In the genomic region with DNA sequence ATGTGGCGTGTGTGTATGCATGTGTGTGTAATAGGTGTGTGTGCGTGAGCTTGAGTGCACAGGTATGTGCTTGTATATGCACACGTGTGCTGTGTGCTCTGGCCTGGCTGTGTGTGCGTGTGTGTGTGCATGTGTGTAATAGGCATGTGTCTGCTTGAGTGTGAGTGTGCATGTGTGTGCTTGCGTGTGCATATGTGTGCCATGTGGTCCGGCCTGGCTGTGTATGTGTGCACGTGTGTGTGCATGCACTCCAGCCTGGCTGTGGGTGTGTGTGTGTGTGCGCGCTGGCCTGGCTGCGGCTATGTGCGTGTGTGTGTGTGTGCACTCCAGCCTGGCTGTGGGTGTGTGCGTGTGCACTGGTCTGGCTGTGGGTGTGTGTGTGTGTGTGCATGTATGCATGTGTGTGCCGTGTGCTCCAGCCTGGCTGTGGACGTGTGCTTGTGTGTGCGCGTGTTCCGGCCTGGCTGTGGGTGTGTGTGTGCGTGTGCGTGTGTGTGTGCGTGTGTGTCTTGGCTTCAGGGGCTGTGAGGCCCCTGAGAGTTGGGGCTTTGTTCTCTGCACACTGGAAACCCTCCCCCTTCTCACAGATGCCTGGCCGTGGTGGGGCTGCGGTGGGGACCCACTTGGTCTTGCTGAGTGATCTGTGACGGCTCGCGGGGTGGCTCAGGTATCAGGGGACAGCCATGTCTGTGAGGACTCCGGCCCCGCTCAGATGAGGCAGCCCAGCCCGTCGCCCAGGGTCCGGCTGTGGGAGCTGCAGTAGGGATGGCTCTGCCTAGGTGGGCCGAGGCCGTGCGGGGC, we compare ENCODE assay signal across 2 cellular contexts.
TF ChIP-seq lines count a peak whose summit lies in the region.

No MANE protein-coding gene starts in this region.

TF ChIP-seq in HEK293, 187 proteins besides CTCF, POLR2A, EP300 and RAD21 (continues in another document):
- no peak for TF ChIP-seq ZFP37 (tag by site-specific recombination; IDR thresholded peaks at IDR 0.05)
- TF ChIP-seq GLI2 (tag by site-specific recombination; IDR thresholded peaks at IDR 0.05; ENCODE audit: borderline replicate concordance, low read depth): no peak
- TF ChIP-seq ZNF248 (tag by site-specific recombination; IDR thresholded peaks at IDR 0.05): 0 out of 2 replicates have a peak, but pooled peaks have one; percentile 13
- TF ChIP-seq, protein P1, sequence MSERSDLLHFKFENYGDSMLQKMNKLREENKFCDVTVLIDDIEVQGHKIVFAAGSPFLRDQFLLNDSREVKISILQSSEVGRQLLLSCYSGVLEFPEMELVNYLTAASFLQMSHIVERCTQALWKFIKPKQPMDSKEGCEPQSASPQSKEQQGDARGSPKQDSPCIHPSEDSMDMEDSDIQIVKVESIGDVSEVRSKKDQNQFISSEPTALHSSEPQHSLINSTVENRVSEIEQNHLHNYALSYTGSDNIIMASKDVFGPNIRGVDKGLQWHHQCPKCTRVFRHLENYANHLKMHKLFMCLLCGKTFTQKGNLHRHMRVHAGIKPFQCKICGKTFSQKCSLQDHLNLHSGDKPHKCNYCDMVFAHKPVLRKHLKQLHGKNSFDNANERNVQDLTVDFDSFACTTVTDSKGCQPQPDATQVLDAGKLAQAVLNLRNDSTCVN (tag by site-specific recombination; optimal IDR thresholded peaks at IDR 0.05): peak; percentile 19
- TF ChIP-seq, protein P2, sequence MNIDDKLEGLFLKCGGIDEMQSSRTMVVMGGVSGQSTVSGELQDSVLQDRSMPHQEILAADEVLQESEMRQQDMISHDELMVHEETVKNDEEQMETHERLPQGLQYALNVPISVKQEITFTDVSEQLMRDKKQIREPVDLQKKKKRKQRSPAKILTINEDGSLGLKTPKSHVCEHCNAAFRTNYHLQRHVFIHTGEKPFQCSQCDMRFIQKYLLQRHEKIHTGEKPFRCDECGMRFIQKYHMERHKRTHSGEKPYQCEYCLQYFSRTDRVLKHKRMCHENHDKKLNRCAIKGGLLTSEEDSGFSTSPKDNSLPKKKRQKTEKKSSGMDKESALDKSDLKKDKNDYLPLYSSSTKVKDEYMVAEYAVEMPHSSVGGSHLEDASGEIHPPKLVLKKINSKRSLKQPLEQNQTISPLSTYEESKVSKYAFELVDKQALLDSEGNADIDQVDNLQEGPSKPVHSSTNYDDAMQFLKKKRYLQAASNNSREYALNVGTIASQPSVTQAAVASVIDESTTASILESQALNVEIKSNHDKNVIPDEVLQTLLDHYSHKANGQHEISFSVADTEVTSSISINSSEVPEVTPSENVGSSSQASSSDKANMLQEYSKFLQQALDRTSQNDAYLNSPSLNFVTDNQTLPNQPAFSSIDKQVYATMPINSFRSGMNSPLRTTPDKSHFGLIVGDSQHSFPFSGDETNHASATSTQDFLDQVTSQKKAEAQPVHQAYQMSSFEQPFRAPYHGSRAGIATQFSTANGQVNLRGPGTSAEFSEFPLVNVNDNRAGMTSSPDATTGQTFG (tag by site-specific recombination; IDR thresholded peaks at IDR 0.05; ENCODE audit: borderline replicate concordance): 0 out of 2 replicates have a peak, but pooled peaks have one; percentile 8
- TF ChIP-seq, protein P3, sequence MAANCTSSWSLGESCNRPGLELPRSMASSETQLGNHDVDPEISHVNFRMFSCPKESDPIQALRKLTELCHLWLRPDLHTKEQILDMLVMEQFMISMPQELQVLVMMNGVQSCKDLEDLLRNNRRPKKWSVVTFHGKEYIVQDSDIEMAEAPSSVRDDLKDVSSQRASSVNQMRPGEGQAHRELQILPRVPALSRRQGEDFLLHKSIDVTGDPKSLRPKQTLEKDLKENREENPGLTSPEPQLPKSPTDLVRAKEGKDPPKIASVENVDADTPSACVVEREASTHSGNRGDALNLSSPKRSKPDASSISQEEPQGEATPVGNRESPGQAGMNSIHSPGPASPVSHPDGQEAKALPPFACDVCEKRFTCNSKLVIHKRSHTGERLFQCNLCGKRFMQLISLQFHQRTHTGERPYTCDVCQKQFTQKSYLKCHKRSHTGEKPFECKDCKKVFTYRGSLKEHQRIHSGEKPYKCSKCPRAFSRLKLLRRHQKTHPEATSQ (tag by site-specific recombination; IDR thresholded peaks at IDR 0.05): 0 out of 2 replicates have a peak, but pooled peaks have one; percentile 0
- no peak for TF ChIP-seq ZNF621 (tag by site-specific recombination; IDR thresholded peaks at IDR 0.05)
- TF ChIP-seq ZNF76 (tag by site-specific recombination; IDR thresholded peaks at IDR 0.05; ENCODE audit: borderline replicate concordance, low read depth): no peak
- TF ChIP-seq SP3 (tag by site-specific recombination; IDR thresholded peaks at IDR 0.05): no peak
- TF ChIP-seq ZNF266 (tag by site-specific recombination; IDR thresholded peaks at IDR 0.05; ENCODE audit: low read depth): no peak
- TF ChIP-seq, protein P4, sequence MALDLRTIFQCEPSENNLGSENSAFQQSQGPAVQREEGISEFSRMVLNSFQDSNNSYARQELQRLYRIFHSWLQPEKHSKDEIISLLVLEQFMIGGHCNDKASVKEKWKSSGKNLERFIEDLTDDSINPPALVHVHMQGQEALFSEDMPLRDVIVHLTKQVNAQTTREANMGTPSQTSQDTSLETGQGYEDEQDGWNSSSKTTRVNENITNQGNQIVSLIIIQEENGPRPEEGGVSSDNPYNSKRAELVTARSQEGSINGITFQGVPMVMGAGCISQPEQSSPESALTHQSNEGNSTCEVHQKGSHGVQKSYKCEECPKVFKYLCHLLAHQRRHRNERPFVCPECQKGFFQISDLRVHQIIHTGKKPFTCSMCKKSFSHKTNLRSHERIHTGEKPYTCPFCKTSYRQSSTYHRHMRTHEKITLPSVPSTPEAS (tag by site-specific recombination; IDR thresholded peaks at IDR 0.05): peak; percentile 94
- TF ChIP-seq ZNF133 (tag by site-specific recombination; IDR thresholded peaks at IDR 0.05): no peak
- TF ChIP-seq GLIS2 (tag by site-specific recombination; IDR thresholded peaks at IDR 0.05): no peak
- TF ChIP-seq, protein P5, sequence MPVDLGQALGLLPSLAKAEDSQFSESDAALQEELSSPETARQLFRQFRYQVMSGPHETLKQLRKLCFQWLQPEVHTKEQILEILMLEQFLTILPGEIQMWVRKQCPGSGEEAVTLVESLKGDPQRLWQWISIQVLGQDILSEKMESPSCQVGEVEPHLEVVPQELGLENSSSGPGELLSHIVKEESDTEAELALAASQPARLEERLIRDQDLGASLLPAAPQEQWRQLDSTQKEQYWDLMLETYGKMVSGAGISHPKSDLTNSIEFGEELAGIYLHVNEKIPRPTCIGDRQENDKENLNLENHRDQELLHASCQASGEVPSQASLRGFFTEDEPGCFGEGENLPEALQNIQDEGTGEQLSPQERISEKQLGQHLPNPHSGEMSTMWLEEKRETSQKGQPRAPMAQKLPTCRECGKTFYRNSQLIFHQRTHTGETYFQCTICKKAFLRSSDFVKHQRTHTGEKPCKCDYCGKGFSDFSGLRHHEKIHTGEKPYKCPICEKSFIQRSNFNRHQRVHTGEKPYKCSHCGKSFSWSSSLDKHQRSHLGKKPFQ (tag by site-specific recombination; IDR thresholded peaks at IDR 0.05): peak; percentile 46; the same call in 1 of the 2 replicates
- no peak for TF ChIP-seq ZNF629 (tag by site-specific recombination; IDR thresholded peaks at IDR 0.05)
- no peak for TF ChIP-seq KLF10 (tag by site-specific recombination; IDR thresholded peaks at IDR 0.05)
- peak; percentile 32 for TF ChIP-seq ZNF600 (tag by site-specific recombination; IDR thresholded peaks at IDR 0.05)
- no peak for TF ChIP-seq ZBTB48 (tag by site-specific recombination; IDR thresholded peaks at IDR 0.05)

TF ChIP-seq in H1, 55 proteins besides CTCF, POLR2A, EP300 and RAD21:
- TF ChIP-seq SIX5 (IDR thresholded peaks at IDR 0.05; ENCODE audit: low read depth, low read length) (no peak), CEBPB (IDR thresholded peaks at IDR 0.05; ENCODE audit: low read depth, low read length) (no peak), SIN3A (conservative IDR thresholded peaks at IDR 0.05 in 1 of 2, IDR thresholded peaks at IDR 0.05 in 1 of 2; ENCODE audit: low read depth in 1 of 2, low read length in 2 of 2) (no peak)
- TF ChIP-seq, protein P6, sequence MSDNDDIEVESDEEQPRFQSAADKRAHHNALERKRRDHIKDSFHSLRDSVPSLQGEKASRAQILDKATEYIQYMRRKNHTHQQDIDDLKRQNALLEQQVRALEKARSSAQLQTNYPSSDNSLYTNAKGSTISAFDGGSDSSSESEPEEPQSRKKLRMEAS (IDR thresholded peaks at IDR 0.05): no peak
TF ChIP-seq in H1: peak in this region for 0.
